1 cellular context compared by ENCODE assay signal in the genomic region with DNA sequence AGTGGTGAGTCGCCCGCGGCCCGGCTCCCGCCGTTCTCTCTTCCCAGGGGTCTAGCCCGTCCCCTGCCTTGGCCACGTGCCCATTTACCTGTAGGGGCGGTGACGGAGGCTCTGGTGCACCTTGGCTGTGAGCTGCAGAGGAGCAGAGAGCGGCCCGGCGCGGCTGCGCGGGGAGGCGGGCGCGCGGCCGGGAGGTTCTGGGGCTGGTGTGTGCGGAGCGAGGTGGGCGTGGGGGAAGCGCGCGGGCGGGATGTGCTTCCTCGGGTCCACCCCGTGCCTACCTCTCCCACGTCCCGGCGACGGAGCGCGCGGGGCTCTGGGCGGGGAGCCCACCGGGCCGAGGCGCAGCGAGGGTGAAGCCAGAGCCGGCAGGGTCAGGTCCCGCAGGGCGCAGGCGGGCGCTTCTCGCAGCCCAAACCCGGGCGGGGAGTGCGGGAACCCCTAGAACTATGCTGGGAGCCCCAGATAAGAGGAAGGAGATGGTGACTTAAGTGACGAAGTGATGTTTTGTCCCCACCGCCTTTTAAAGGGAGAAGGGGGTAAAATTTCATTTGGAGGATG.
TF ChIP-seq lines count a peak whose summit lies in the region.

No MANE protein-coding gene starts in this region.

TF ChIP-seq in K562, 482 proteins besides CTCF, POLR2A, EP300 and RAD21 (continues in another document):
- no peak for TF ChIP-seq CBX3 (IDR thresholded peaks at IDR 0.05; ENCODE audit: borderline replicate concordance in 1 of 2, low read length in 2 of 2)
- TF ChIP-seq ZNF589 (CRISPR knock-in tag; IDR thresholded peaks at IDR 0.05; ENCODE audit: low read depth) = 0 out of 2 replicates have a peak, but pooled peaks have one; percentile 17
- no peak for TF ChIP-seq CHD7 (IDR thresholded peaks at IDR 0.05; ENCODE audit: low read depth, low read length)
- TF ChIP-seq NRF1 (conservative IDR thresholded peaks at IDR 0.05 in 1 of 2, IDR thresholded peaks at IDR 0.05 in 1 of 2) = peak; percentile 84 to 86
- no peak for TF ChIP-seq GABPB2 (CRISPR knock-in tag; conservative IDR thresholded peaks at IDR 0.05)
- TF ChIP-seq L3MBTL2 (IDR thresholded peaks at IDR 0.05) = 0 out of 2 replicates have a peak, but pooled peaks have one; percentile 27
- TF ChIP-seq NFIC (IDR thresholded peaks at IDR 0.05) = peak; percentile 36
- TF ChIP-seq RNF2 (IDR thresholded peaks at IDR 0.05) = 0 out of 2 replicates have a peak, but pooled peaks have one; percentile 13
- TF ChIP-seq TEAD4 (IDR thresholded peaks at IDR 0.05; ENCODE audit: low read length) = no peak
- no peak for TF ChIP-seq TEAD4 (CRISPR knock-in tag; IDR thresholded peaks at IDR 0.05; ENCODE audit: borderline replicate concordance)
- no peak for TF ChIP-seq XRCC3 (IDR thresholded peaks at IDR 0.05)
- TF ChIP-seq, protein P1, sequence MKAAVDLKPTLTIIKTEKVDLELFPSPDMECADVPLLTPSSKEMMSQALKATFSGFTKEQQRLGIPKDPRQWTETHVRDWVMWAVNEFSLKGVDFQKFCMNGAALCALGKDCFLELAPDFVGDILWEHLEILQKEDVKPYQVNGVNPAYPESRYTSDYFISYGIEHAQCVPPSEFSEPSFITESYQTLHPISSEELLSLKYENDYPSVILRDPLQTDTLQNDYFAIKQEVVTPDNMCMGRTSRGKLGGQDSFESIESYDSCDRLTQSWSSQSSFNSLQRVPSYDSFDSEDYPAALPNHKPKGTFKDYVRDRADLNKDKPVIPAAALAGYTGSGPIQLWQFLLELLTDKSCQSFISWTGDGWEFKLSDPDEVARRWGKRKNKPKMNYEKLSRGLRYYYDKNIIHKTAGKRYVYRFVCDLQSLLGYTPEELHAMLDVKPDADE (conservative IDR thresholded peaks at IDR 0.05; ENCODE audit: control insufficient read depth, low read depth, low read length) = no peak
- TF ChIP-seq ZNF282 (CRISPR knock-in tag; IDR thresholded peaks at IDR 0.05) = no peak
- TF ChIP-seq ZNF239 (CRISPR knock-in tag; IDR thresholded peaks at IDR 0.05) = no peak
- TF ChIP-seq HMGN3 (IDR thresholded peaks at IDR 0.05; ENCODE audit: borderline replicate concordance, extremely low read depth, insufficient read length, low read depth, low read length) = peak; percentile 5
- no peak for TF ChIP-seq KLF10 (CRISPR knock-in tag; IDR thresholded peaks at IDR 0.05)
- no peak for TF ChIP-seq CHD1 (IDR thresholded peaks at IDR 0.05; ENCODE audit: low read length)
- no peak for TF ChIP-seq MYNN (IDR thresholded peaks at IDR 0.05)
- no peak for TF ChIP-seq MYNN (CRISPR knock-in tag; IDR thresholded peaks at IDR 0.05)
- TF ChIP-seq GABPB1 (CRISPR knock-in tag; IDR thresholded peaks at IDR 0.05) = no peak
- no peak for TF ChIP-seq CHD4 (IDR thresholded peaks at IDR 0.05; ENCODE audit: insufficient read depth, insufficient replicate concordance, low read depth, low read length, poor library complexity, severe bottlenecking)
- TF ChIP-seq SIRT6 (IDR thresholded peaks at IDR 0.05; ENCODE audit: low read depth, low read length) = no peak
- TF ChIP-seq ZNF232 (CRISPR knock-in tag; IDR thresholded peaks at IDR 0.05) = no peak
- no peak for TF ChIP-seq MECOM (CRISPR knock-in tag; IDR thresholded peaks at IDR 0.05)
- no peak for TF ChIP-seq RFX5 (IDR thresholded peaks at IDR 0.05; ENCODE audit: low read depth, low read length)
- TF ChIP-seq, protein P2, sequence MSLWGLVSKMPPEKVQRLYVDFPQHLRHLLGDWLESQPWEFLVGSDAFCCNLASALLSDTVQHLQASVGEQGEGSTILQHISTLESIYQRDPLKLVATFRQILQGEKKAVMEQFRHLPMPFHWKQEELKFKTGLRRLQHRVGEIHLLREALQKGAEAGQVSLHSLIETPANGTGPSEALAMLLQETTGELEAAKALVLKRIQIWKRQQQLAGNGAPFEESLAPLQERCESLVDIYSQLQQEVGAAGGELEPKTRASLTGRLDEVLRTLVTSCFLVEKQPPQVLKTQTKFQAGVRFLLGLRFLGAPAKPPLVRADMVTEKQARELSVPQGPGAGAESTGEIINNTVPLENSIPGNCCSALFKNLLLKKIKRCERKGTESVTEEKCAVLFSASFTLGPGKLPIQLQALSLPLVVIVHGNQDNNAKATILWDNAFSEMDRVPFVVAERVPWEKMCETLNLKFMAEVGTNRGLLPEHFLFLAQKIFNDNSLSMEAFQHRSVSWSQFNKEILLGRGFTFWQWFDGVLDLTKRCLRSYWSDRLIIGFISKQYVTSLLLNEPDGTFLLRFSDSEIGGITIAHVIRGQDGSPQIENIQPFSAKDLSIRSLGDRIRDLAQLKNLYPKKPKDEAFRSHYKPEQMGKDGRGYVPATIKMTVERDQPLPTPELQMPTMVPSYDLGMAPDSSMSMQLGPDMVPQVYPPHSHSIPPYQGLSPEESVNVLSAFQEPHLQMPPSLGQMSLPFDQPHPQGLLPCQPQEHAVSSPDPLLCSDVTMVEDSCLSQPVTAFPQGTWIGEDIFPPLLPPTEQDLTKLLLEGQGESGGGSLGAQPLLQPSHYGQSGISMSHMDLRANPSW (CRISPR knock-in tag; IDR thresholded peaks at IDR 0.05) = no peak
- no peak for TF ChIP-seq ZNF586 (CRISPR knock-in tag; conservative IDR thresholded peaks at IDR 0.05)
- TF ChIP-seq HMG20B (CRISPR knock-in tag; IDR thresholded peaks at IDR 0.05) = no peak
- no peak for TF ChIP-seq NCOA1 (IDR thresholded peaks at IDR 0.05; ENCODE audit: low read depth)
- no peak for TF ChIP-seq MIER1 (IDR thresholded peaks at IDR 0.05; ENCODE audit: low read depth)
- no peak for TF ChIP-seq ZNF174 (CRISPR knock-in tag; IDR thresholded peaks at IDR 0.05)
- no peak for TF ChIP-seq PHF21A (IDR thresholded peaks at IDR 0.05; ENCODE audit: borderline replicate concordance, low read depth)
- TF ChIP-seq, protein P3, sequence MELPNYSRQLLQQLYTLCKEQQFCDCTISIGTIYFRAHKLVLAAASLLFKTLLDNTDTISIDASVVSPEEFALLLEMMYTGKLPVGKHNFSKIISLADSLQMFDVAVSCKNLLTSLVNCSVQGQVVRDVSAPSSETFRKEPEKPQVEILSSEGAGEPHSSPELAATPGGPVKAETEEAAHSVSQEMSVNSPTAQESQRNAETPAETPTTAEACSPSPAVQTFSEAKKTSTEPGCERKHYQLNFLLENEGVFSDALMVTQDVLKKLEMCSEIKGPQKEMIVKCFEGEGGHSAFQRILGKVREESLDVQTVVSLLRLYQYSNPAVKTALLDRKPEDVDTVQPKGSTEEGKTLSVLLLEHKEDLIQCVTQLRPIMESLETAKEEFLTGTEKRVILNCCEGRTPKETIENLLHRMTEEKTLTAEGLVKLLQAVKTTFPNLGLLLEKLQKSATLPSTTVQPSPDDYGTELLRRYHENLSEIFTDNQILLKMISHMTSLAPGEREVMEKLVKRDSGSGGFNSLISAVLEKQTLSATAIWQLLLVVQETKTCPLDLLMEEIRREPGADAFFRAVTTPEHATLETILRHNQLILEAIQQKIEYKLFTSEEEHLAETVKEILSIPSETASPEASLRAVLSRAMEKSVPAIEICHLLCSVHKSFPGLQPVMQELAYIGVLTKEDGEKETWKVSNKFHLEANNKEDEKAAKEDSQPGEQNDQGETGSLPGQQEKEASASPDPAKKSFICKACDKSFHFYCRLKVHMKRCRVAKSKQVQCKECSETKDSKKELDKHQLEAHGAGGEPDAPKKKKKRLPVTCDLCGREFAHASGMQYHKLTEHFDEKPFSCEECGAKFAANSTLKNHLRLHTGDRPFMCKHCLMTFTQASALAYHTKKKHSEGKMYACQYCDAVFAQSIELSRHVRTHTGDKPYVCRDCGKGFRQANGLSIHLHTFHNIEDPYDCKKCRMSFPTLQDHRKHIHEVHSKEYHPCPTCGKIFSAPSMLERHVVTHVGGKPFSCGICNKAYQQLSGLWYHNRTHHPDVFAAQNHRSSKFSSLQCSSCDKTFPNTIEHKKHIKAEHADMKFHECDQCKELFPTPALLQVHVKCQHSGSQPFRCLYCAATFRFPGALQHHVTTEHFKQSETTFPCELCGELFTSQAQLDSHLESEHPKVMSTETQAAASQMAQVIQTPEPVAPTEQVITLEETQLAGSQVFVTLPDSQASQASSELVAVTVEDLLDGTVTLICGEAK (IDR thresholded peaks at IDR 0.05) = no peak
- TF ChIP-seq, protein P3 (CRISPR knock-in tag; IDR thresholded peaks at IDR 0.05) = no peak
- no peak for TF ChIP-seq ZNF146 (CRISPR knock-in tag; IDR thresholded peaks at IDR 0.05; ENCODE audit: unreplicated experiment)
- TF ChIP-seq ZBTB1 (CRISPR knock-in tag; IDR thresholded peaks at IDR 0.05; ENCODE audit: borderline replicate concordance, low read depth) = no peak
